ENCODE assay signal across 11 cellular contexts in genomic region chr12:591167-591570, GRCh38.
DNase-seq lines count a peak whose midpoint lies in the region; ATAC-seq, FAIRE-seq and TF ChIP-seq lines count a peak whose summit lies in the region.
"Had no signal": no experiment of that assay in that cellular context is flagged by ENCODE, and none has a peak within 500 bp of the region (broad histone marks: within the 10 kb centered on the region; RNA-seq: fewer than 3 reads in every experiment).

No MANE protein-coding gene starts in this region.

- no peak overlapping the region for H2BK15ac ChIP-seq in H1 (ENCODE audit: low read length)

- no peak overlapping the region for H3K23ac ChIP-seq in H1 (ENCODE audit: insufficient read length)

- TF ChIP-seq RAD21 in H1 (IDR thresholded peaks at IDR 0.05 in 1 of 2, conservative IDR thresholded peaks at IDR 0.05 in 1 of 2; ENCODE audit: low read depth in 2 of 2, low read length in 2 of 2) = no peak; a peak in 1 of 4 replicates

- no peak overlapping the region for H4K5ac ChIP-seq in H1 (ENCODE audit: insufficient read length, low read depth, low read length)

- WGBS in H1 (ENCODE audit: extremely low coverage in 1 of 2, insufficient coverage in 1 of 2, insufficient read length in 1 of 2, insufficient replicate concordance in 2 of 2, low coverage in 1 of 2, low lambda C conversion rate in 2 of 2, missing lambda C conversion rate in 1 of 2), 2 experiments = 73% methylated on average over 4 of the region's 4 CpGs; no CpG with 5 or more reads in 1 of the 2 experiments

- no peak overlapping the region for H3K14ac ChIP-seq in H1 (ENCODE audit: insufficient read length)

- no peak for FAIRE-seq in H1 (lab: Jason Lieb, UNC)

- H4K91ac ChIP-seq in H1 (replicated peaks; ENCODE audit: insufficient read length, low read length) = no peak overlapping the region

- TF ChIP-seq POLR2A in H1 (IDR thresholded peaks at IDR 0.05; ENCODE audit: control extremely low read depth in 1 of 2, low read depth in 2 of 2, low read length in 2 of 2) = no peak

- H3K9me2 ChIP-seq in MM.1S (replicated peaks; ENCODE audit: insufficient read depth, low read length) = no peaks in the 10 kb centered on the region

- intact Hi-C loops in mucosa of descending colon (cut with DNase I, micrococcal nuclease) = no loop called here

- 0 out of 2 replicates have a peak overlapping the region, but pooled peaks have one; percentile 7 for H2BK20ac ChIP-seq in H1 (ENCODE audit: low read length)

- H2BK5ac ChIP-seq in H1 (ENCODE audit: low read depth, low read length) = no peak overlapping the region

- H3K9ac ChIP-seq in BLaER1 (peak overlapping the region; percentile 58; the same call in 1 of the 2 replicates), MM.1S (ENCODE audit: low read length) (no peak overlapping the region), H1 (replicated peaks in 1 of 4; ENCODE audit: extremely low read depth in 1 of 4, low read depth in 3 of 4, low read length in 3 of 4) (no peak overlapping the region)

- H3K4me1 ChIP-seq in BLaER1 = peaks cover 58% of the 10 kb centered on the region
- H3K4me1 ChIP-seq in MM.1S (ENCODE audit: low read length) = no peaks in the 10 kb centered on the region
- no peaks in the 10 kb centered on the region for H3K4me1 ChIP-seq in H1 (replicated peaks in 1 of 4; ENCODE audit: control insufficient read depth in 3 of 4, insufficient read depth in 4 of 4, low read length in 3 of 4)
- no peaks in the 10 kb centered on the region for H3K4me1 ChIP-seq in mucosa of descending colon (ENCODE audit: low read depth)

- TF ChIP-seq CTCF in MM.1S (IDR thresholded peaks at IDR 0.05; ENCODE audit: low read length) (peak; percentile 3; the same call in 1 of the 2 replicates), H1 (IDR thresholded peaks at IDR 0.05; ENCODE audit: control extremely low read depth in 1 of 3, insufficient read depth in 1 of 3, low read depth in 1 of 3, low read length in 3 of 3) (peak in 2 of 3 experiments; percentile 11 to 41; a peak in 2 of 4 replicates), mucosa of descending colon (IDR thresholded peaks at IDR 0.05) (no peak), GM13977 (IDR thresholded peaks at IDR 0.05; ENCODE audit: extremely low read depth, insufficient read depth, missing control alignments) (no peak), RWPE1 (conservative IDR thresholded peaks at IDR 0.05; ENCODE audit: low read depth) (no peak)

- no peak overlapping the region for H3K56ac ChIP-seq in H1 (replicated peaks; ENCODE audit: insufficient read length, low read depth, low read length)

- CTCF ChIA-PET in H1 (lab: Charles Lee; ENCODE audit: partially characterized antibody) (interaction anchor here (1.2 to 3.9 kb wide), 5 partner anchors 10 to 28 kb away, joined by 3 to 14 read pairs (median 4); no protein-coding TSS in a partner anchor), RWPE1 (lab: Yijun Ruan, JAX) (no interaction called here)

- H3K4me2 ChIP-seq in BLaER1 (peak overlapping the region; percentile 90), MM.1S (ENCODE audit: low read depth, low read length) (no peak overlapping the region), H1 (ENCODE audit: insufficient read depth in 1 of 2, low read depth in 2 of 2, low read length in 2 of 2) (no peak overlapping the region)

- no peaks in the 10 kb centered on the region for H3K23me2 ChIP-seq in H1 (ENCODE audit: low read depth, low read length)

- H2AFZ ChIP-seq in MM.1S (ENCODE audit: low read length) (no peak overlapping the region), H1 (ENCODE audit: low read length) (peak overlapping the region; percentile 36; the same call in 1 of the 2 replicates)

- POLR2A ChIA-PET in H1 (lab: Charles Lee; ENCODE audit: partially characterized antibody) (interaction anchor here (1.9 kb wide), 1 partner anchor 10 kb away, joined by 4 read pairs; no protein-coding TSS in a partner anchor), RWPE1 (lab: Yijun Ruan, JAX; ENCODE audit: low non-redundant PET) (no interaction called here)

- H3K4me3 ChIP-seq in BLaER1 (peak overlapping the region; percentile 46; the same call in 1 of the 2 replicates), MM.1S (ENCODE audit: low read length) (no peak overlapping the region), H1 (ENCODE audit: extremely low read depth in 1 of 4, insufficient read depth in 2 of 4, low read depth in 3 of 4, low read length in 4 of 4) (no peak overlapping the region), mucosa of descending colon (no peak overlapping the region)
- H3K4me3 ChIP-seq: SJSA1, skin epidermis had no signal

- H3K9me3 ChIP-seq in BLaER1 (peaks cover 7% of the 10 kb centered on the region; the same call in 1 of the 2 replicates), MM.1S (replicated peaks; ENCODE audit: insufficient read depth, low read length) (no peaks in the 10 kb centered on the region), H1 (ENCODE audit: insufficient read depth in 2 of 2, low read depth in 1 of 2, low read length in 1 of 2) (no peaks in the 10 kb centered on the region), mucosa of descending colon (no peaks in the 10 kb centered on the region)
- H3K9me3 ChIP-seq: SJSA1 had no signal

- H3K4ac ChIP-seq in H1 (replicated peaks; ENCODE audit: insufficient read length, low read depth, low read length) = no peak overlapping the region

- no peak overlapping the region for H2BK120ac ChIP-seq in H1 (replicated peaks; ENCODE audit: low read depth, low read length)

- DNase-seq in MM.1S (no peak), H1 (ENCODE audit: low read depth in 1 of 2, low spot score in 2 of 2) (no peak), mucosa of descending colon (no peak), GM13977 (ENCODE audit: low spot score) (no peak), RWPE1 (ENCODE audit: low spot score) (no peak)
- DNase-seq in stimulated activated CD4-positive, alpha-beta T cell treated with anti-CD3 and anti-CD28 coated beads, Interleukin-2, amount 100 ng/mL, for 48 hours = no peak
- DNase-seq: activated CD4-positive, alpha-beta T cell treated with anti-CD3 and anti-CD28 coated beads, Interleukin-2, amount 50 U/mL, for 48 hours had no signal

- H3K27ac ChIP-seq in BLaER1 (peak overlapping the region; percentile 81), MM.1S (ENCODE audit: low read length) (no peak overlapping the region), H1 (ENCODE audit: low read depth, low read length) (no peak overlapping the region), RWPE1 (no peak overlapping the region)
- H3K27ac ChIP-seq: SJSA1 had no signal

- H4K8ac ChIP-seq in H1 (ENCODE audit: extremely low read depth, insufficient read depth, low read length) = peak overlapping the region; percentile 1; the same call in 1 of the 2 replicates

- H4K20me1 ChIP-seq in BLaER1 = no peaks in the 10 kb centered on the region
- H4K20me1 ChIP-seq in MM.1S (ENCODE audit: insufficient read depth, low read length) = no peaks in the 10 kb centered on the region
- H4K20me1 ChIP-seq in H1 (replicated peaks in 1 of 2; ENCODE audit: control insufficient read depth in 1 of 2, insufficient read depth in 2 of 2, low read length in 2 of 2) = no peaks in the 10 kb centered on the region

- H3K79me2 ChIP-seq in MM.1S (ENCODE audit: low read length) = no peaks in the 10 kb centered on the region
- H3K79me2 ChIP-seq in H1 (ENCODE audit: control insufficient read depth in 1 of 2, insufficient read depth in 2 of 2, low read length in 2 of 2) = no peaks in the 10 kb centered on the region

- H3K36me3 ChIP-seq in BLaER1 = no peaks in the 10 kb centered on the region
- H3K36me3 ChIP-seq in MM.1S (replicated peaks; ENCODE audit: insufficient read depth, low read length) = no peaks in the 10 kb centered on the region
- H3K36me3 ChIP-seq in H1 (ENCODE audit: control insufficient read depth in 2 of 4, insufficient read depth in 4 of 4, low read length in 3 of 4) = no peaks in the 10 kb centered on the region
- no peaks in the 10 kb centered on the region for H3K36me3 ChIP-seq in mucosa of descending colon (ENCODE audit: low read depth)
- H3K36me3 ChIP-seq: SJSA1 had no signal

- no peaks in the 10 kb centered on the region for H3K27me3 ChIP-seq in BLaER1
- H3K27me3 ChIP-seq in MM.1S (replicated peaks; ENCODE audit: insufficient read depth, low read length) = no peaks in the 10 kb centered on the region
- no peaks in the 10 kb centered on the region for H3K27me3 ChIP-seq in H1 (replicated peaks in 1 of 4; ENCODE audit: control insufficient read depth in 3 of 4, extremely low read depth in 1 of 4, insufficient read depth in 3 of 4, low read length in 3 of 4)

- in situ Hi-C loops in GM13977 (cut with MboI; ENCODE audit: low pct_unique_long_range_greater_than_20kb, low sequenced_read_pairs, unreplicated experiment) = no loop called here

- peak; percentile 13 for ATAC-seq in mucosa of descending colon
- no peak for ATAC-seq in HG03460 (IDR thresholded peaks at IDR 0.05; ENCODE audit: unreplicated experiment)

- no peak overlapping the region for H3K18ac ChIP-seq in H1 (ENCODE audit: extremely low read depth, low read length)

- TF ChIP-seq EP300 in H1 (IDR thresholded peaks at IDR 0.05; ENCODE audit: borderline replicate concordance in 1 of 2, low read depth in 2 of 2, low read length in 2 of 2) = no peak

- no peak overlapping the region for H2AK5ac ChIP-seq in H1 (ENCODE audit: low read depth, low read length)

- no peaks in the 10 kb centered on the region for H3K79me1 ChIP-seq in H1 (ENCODE audit: low read depth, low read length)

- H2BK12ac ChIP-seq in H1 (ENCODE audit: low read depth, low read length) = no peak overlapping the region

- H3F3A ChIP-seq in MM.1S (ENCODE audit: insufficient read depth, low read length) = no peaks in the 10 kb centered on the region

TF ChIP-seq in H1, 55 proteins besides CTCF, POLR2A, EP300 and RAD21 (continues in another document):
- TF ChIP-seq, protein P1, sequence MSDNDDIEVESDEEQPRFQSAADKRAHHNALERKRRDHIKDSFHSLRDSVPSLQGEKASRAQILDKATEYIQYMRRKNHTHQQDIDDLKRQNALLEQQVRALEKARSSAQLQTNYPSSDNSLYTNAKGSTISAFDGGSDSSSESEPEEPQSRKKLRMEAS (IDR thresholded peaks at IDR 0.05) = no peak
- TF ChIP-seq ASH2L (IDR thresholded peaks at IDR 0.05; ENCODE audit: low read length) = no peak
- TF ChIP-seq RNF2 (IDR thresholded peaks at IDR 0.05; ENCODE audit: borderline replicate concordance, low read depth, low read length, missing control alignments, poor library complexity, severe bottlenecking) = no peak
- TF ChIP-seq EZH2 (IDR thresholded peaks at IDR 0.05; ENCODE audit: low read depth, low read length, severe bottlenecking) = no peak
- TF ChIP-seq MAFK (IDR thresholded peaks at IDR 0.05; ENCODE audit: low read depth, low read length) = no peak
- TF ChIP-seq POU5F1 (IDR thresholded peaks at IDR 0.05; ENCODE audit: low read depth, low read length) = no peak
- TF ChIP-seq TCF12 (IDR thresholded peaks at IDR 0.05; ENCODE audit: low read depth, low read length) = no peak
- TF ChIP-seq CBX8 (IDR thresholded peaks at IDR 0.05; ENCODE audit: borderline replicate concordance, low read depth, low read length) = no peak
- TF ChIP-seq HDAC6 (IDR thresholded peaks at IDR 0.05; ENCODE audit: low read depth, low read length) = no peak
- no peak for TF ChIP-seq GABPA (IDR thresholded peaks at IDR 0.05; ENCODE audit: borderline replicate concordance, insufficient read depth, low read length)

Comparison
In these comparisons a context has a peak if more than half of its experiments do, and no peak if none do; other contexts are left out.
1. CTCF ChIP-seq: peak in MM.1S (single experiment) and H1 (2 of 3); none in mucosa of descending colon (single experiment), GM13977 (single experiment) and RWPE1 (single experiment).